ENCODE assay signal across 10 cellular contexts in genomic region chr10:5809541-5810154, GRCh38. TPM values are rescaled to one million over a fixed set of nuclear protein-coding genes. Genes with fewer than 3 reads are reported as not detected.
DNase-seq lines count a peak whose midpoint lies in the region; ATAC-seq and TF ChIP-seq lines count a peak whose summit lies in the region.
"Had no signal": no experiment of that assay in that cellular context is flagged by ENCODE, and none has a peak within 500 bp of the region (broad histone marks: within the 10 kb centered on the region; RNA-seq: fewer than 3 reads in every experiment).

No MANE protein-coding gene starts in this region.

- peak overlapping the region; percentile 52 for H3K27ac Mint-ChIP-seq in activated naive CD4-positive, alpha-beta T cell treated with anti-CD3 and anti-CD28 coated beads, Interleukin-2, amount 10 ng/mL, durations not matched to agents 7 days and 5 days
- H3K27ac Mint-ChIP-seq in activated naive CD4-positive, alpha-beta T cell treated with anti-CD3 and anti-CD28 coated beads, Interleukin-2, amount 50 U/mL, for 72 hours: peak overlapping the region in 1 of 2 donors; percentile 23
- H3K27ac Mint-ChIP-seq in activated T-helper 1 cell treated with anti-CD3 and anti-CD28 coated beads, Interleukin-12 subunit alpha, Interleukin-12 subunit beta, Interleukin-2, Interleukin-4 antibody, amounts not matched to agents 30 ng/mL and 10 ng/mL and 1 ng/mL, durations not matched to agents 14 hours and 24 hours and 36 hours: peak overlapping the region; percentile 32
- peak overlapping the region; percentile 58 for H3K27ac Mint-ChIP-seq in type B pancreatic cell

- H3K9me3 Mint-ChIP-seq in activated naive CD4-positive, alpha-beta T cell treated with anti-CD3 and anti-CD28 coated beads, Interleukin-2, amount 10 ng/mL, durations not matched to agents 7 days and 5 days: no peaks in the 10 kb centered on the region
- H3K9me3 Mint-ChIP-seq in activated naive CD4-positive, alpha-beta T cell treated with anti-CD3 and anti-CD28 coated beads, Interleukin-2, amount 50 U/mL, for 72 hours: no peaks in the 10 kb centered on the region
- no peaks in the 10 kb centered on the region for H3K9me3 Mint-ChIP-seq in activated T-helper 1 cell treated with anti-CD3 and anti-CD28 coated beads, Interleukin-12 subunit alpha, Interleukin-12 subunit beta, Interleukin-2, Interleukin-4 antibody, amounts not matched to agents 30 ng/mL and 10 ng/mL and 1 ng/mL, durations not matched to agents 14 hours and 24 hours and 36 hours
- H3K9me3 Mint-ChIP-seq in type B pancreatic cell: no peaks in the 10 kb centered on the region

- ATAC-seq in activated naive CD4-positive, alpha-beta T cell treated with anti-CD3 and anti-CD28 coated beads, Interleukin-2, amount 50 U/mL, for 72 hours: no peak
- ATAC-seq in GM21423 (IDR thresholded peaks at IDR 0.05; ENCODE audit: unreplicated experiment): no peak

- peaks cover 62% of the 10 kb centered on the region for H3K4me1 Mint-ChIP-seq in activated naive CD4-positive, alpha-beta T cell treated with anti-CD3 and anti-CD28 coated beads, Interleukin-2, amount 10 ng/mL, durations not matched to agents 7 days and 5 days
- H3K4me1 Mint-ChIP-seq in activated T-helper 1 cell treated with anti-CD3 and anti-CD28 coated beads, Interleukin-12 subunit alpha, Interleukin-12 subunit beta, Interleukin-2, Interleukin-4 antibody, amounts not matched to agents 30 ng/mL and 10 ng/mL and 1 ng/mL, durations not matched to agents 14 hours and 24 hours and 36 hours (ENCODE audit: low read depth): peaks cover 58% of the 10 kb centered on the region
- peaks cover 37% of the 10 kb centered on the region for H3K4me1 Mint-ChIP-seq in type B pancreatic cell (ENCODE audit: unreplicated experiment)

- H3K4me3 Mint-ChIP-seq in activated naive CD4-positive, alpha-beta T cell treated with anti-CD3 and anti-CD28 coated beads, Interleukin-2, amount 10 ng/mL, durations not matched to agents 7 days and 5 days: peak overlapping the region; percentile 7
- peak overlapping the region; percentile 95 for H3K4me3 Mint-ChIP-seq in activated T-helper 1 cell treated with anti-CD3 and anti-CD28 coated beads, Interleukin-12 subunit alpha, Interleukin-12 subunit beta, Interleukin-2, Interleukin-4 antibody, amounts not matched to agents 30 ng/mL and 10 ng/mL and 1 ng/mL, durations not matched to agents 14 hours and 24 hours and 36 hours
- peak overlapping the region; percentile 92 for H3K4me3 Mint-ChIP-seq in type B pancreatic cell

- no peak for DNase-seq in activated naive CD4-positive, alpha-beta T cell treated with anti-CD3 and anti-CD28 coated beads, Interleukin-2, amount 10 ng/mL, durations not matched to agents 7 days and 5 days
- DNase-seq in activated naive CD4-positive, alpha-beta T cell treated with anti-CD3 and anti-CD28 coated beads, Interleukin-2, amount 50 U/mL, for 72 hours (ENCODE audit: low spot score in 2 of 2): no peak
- DNase-seq in activated T-helper 1 cell treated with anti-CD3 and anti-CD28 coated beads, Interleukin-12 subunit alpha, Interleukin-12 subunit beta, Interleukin-2, Interleukin-4 antibody, amounts not matched to agents 30 ng/mL and 10 ng/mL and 1 ng/mL, durations not matched to agents 14 hours and 24 hours and 36 hours (ENCODE audit: low spot score): no peak
- DNase-seq in iris pigment epithelial cell (ENCODE audit: low read depth) (peak; percentile 20), type B pancreatic cell (ENCODE audit: extremely low spot score, unreplicated experiment) (no peak), COLO829 (ENCODE audit: low spot score) (no peak), NCI-H187 (lab: John Stamatoyannopoulos, UW) (no peak)
- DNase-seq: NCI-H748 treated with DMSO at 0.1 percent for 48 hours; stimulated activated CD4-positive, alpha-beta T cell treated with anti-CD3 and anti-CD28 coated beads, Interleukin-15, amount 100 ng/mL, for 24 hours had no signal

- peaks cover 38% of the 10 kb centered on the region for H3K36me3 Mint-ChIP-seq in activated naive CD4-positive, alpha-beta T cell treated with anti-CD3 and anti-CD28 coated beads, Interleukin-2, amount 10 ng/mL, durations not matched to agents 7 days and 5 days
- H3K36me3 Mint-ChIP-seq in activated naive CD4-positive, alpha-beta T cell treated with anti-CD3 and anti-CD28 coated beads, Interleukin-2, amount 50 U/mL, for 72 hours: peaks cover 20 to 42% of the 10 kb centered on the region in 2 donors
- peaks cover 28% of the 10 kb centered on the region for H3K36me3 Mint-ChIP-seq in activated T-helper 1 cell treated with anti-CD3 and anti-CD28 coated beads, Interleukin-12 subunit alpha, Interleukin-12 subunit beta, Interleukin-2, Interleukin-4 antibody, amounts not matched to agents 30 ng/mL and 10 ng/mL and 1 ng/mL, durations not matched to agents 14 hours and 24 hours and 36 hours (ENCODE audit: low read depth)
- H3K36me3 Mint-ChIP-seq in type B pancreatic cell: peaks cover 13% of the 10 kb centered on the region

- no peaks in the 10 kb centered on the region for H3K27me3 Mint-ChIP-seq in activated naive CD4-positive, alpha-beta T cell treated with anti-CD3 and anti-CD28 coated beads, Interleukin-2, amount 10 ng/mL, durations not matched to agents 7 days and 5 days
- H3K27me3 Mint-ChIP-seq in activated T-helper 1 cell treated with anti-CD3 and anti-CD28 coated beads, Interleukin-12 subunit alpha, Interleukin-12 subunit beta, Interleukin-2, Interleukin-4 antibody, amounts not matched to agents 30 ng/mL and 10 ng/mL and 1 ng/mL, durations not matched to agents 14 hours and 24 hours and 36 hours (ENCODE audit: insufficient read depth): no peaks in the 10 kb centered on the region
- H3K27me3 Mint-ChIP-seq in type B pancreatic cell: no peaks in the 10 kb centered on the region

- intact Hi-C loops in activated T-helper 1 cell treated with anti-CD3 and anti-CD28 coated beads, Interleukin-12 subunit alpha, Interleukin-12 subunit beta, Interleukin-2, Interleukin-4 antibody, amounts not matched to agents 30 ng/mL and 10 ng/mL and 1 ng/mL, durations not matched to agents 14 hours and 24 hours and 36 hours (cut with micrococcal nuclease): loop anchor here (2.0 to 10.0 kb wide), 9 partner anchors 27 to 985 kb away; partner anchors contain the start of genes AKR1E2 and RBM17

- CTCF ChIA-PET in activated naive CD4-positive, alpha-beta T cell treated with anti-CD3 and anti-CD28 coated beads, Interleukin-2, amount 10 ng/mL, durations not matched to agents 7 days and 5 days (lab: Charles Lee): interaction anchor here (1.4 kb wide), 4 partner anchors 15 to 180 kb away, joined by 3 to 5 read pairs (median 4); no protein-coding TSS in a partner anchor

- no peak for TF ChIP-seq CTCF in type B pancreatic cell (conservative IDR thresholded peaks at IDR 0.05)

RNA-seq across cellular contexts. Expression of gene GDI2, which starts 3.6 kb away (rescaled TPM):
- 100 to 1,000 TPM; 234 to 281 TPM for total RNA-seq in activated naive CD4-positive, alpha-beta T cell treated with anti-CD3 and anti-CD28 coated beads, Interleukin-2, amount 50 U/mL, for 72 hours
- 288 and 290 TPM in 2 replicates for total RNA-seq in activated T-helper 1 cell treated with anti-CD3 and anti-CD28 coated beads, Interleukin-12 subunit alpha, Interleukin-12 subunit beta, Interleukin-2, Interleukin-4 antibody, amounts not matched to agents 30 ng/mL and 10 ng/mL and 1 ng/mL, durations not matched to agents 14 hours and 24 hours and 36 hours
- total RNA-seq in type B pancreatic cell (ENCODE audit: low replicate concordance): 245 TPM in 2 replicates

Comparison
In these comparisons a context has a peak if more than half of its experiments do, and no peak if none do; other contexts are left out.
1. H3K4me3 Mint-ChIP-seq: peak in every context shown above with its lines; median percentile 95 in activated T-helper 1 cell treated with anti-CD3 and anti-CD28 coated beads, Interleukin-12 subunit alpha, Interleukin-12 subunit beta, Interleukin-2, Interleukin-4 antibody, amounts not matched to agents 30 ng/mL and 10 ng/mL and 1 ng/mL, durations not matched to agents 14 hours and 24 hours and 36 hours; 92 in type B pancreatic cell; 7 in activated naive CD4-positive, alpha-beta T cell treated with anti-CD3 and anti-CD28 coated beads, Interleukin-2, amount 10 ng/mL, durations not matched to agents 7 days and 5 days.